Comparison of ENCODE assay signal across 9 cellular contexts in the genomic region with DNA sequence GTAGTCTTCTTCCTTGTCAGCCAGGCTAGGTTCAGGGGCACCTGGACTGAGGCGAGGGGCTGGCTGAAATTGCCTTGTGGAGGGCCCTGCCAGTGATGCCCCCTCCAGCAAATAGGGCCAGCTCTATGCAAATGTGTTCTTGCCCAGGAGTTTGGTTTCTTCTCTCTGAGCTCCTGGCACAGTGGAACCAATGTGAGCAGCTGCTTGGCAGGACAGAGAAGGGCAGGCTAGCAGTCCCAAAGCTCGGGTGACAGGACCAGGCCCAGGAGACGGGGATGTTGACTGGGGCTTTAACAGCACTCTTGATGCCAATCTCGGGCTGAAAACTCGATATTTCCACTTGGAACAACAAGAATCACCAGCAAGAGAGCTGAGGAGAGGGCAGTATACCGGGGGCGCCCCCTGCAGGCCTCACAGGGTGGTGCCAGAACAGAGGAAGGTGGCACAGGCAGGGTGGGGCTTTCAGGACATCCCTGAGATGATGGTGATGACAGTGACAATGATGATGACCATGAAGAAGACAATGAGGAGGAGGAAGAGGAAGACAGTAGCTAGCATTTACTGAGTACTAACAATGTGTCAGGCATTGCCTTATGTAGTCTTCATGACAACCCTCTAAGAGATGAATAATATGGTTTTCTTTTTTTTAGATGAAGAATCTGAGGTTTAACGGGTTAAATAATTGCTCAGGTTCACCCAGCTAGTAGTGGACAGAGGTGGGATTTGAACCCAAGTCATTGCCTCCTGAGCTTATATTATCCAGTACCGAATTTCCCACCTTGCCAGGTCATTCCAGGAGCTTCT. TPM values are rescaled to one million over a fixed set of nuclear protein-coding genes. Genes with fewer than 3 reads are reported as not detected.
DNase-seq lines count a peak whose midpoint lies in the region; ATAC-seq and TF ChIP-seq lines count a peak whose summit lies in the region.
"Had no signal": no experiment of that assay in that cellular context is flagged by ENCODE, and none has a peak within 500 bp of the region (broad histone marks: within the 10 kb centered on the region; RNA-seq: fewer than 3 reads in every experiment).

No MANE protein-coding gene starts in this region.

- H3K36me3 ChIP-seq in heart right ventricle, result no peaks in the 10 kb centered on the region
- H3K36me3 ChIP-seq in skeletal muscle tissue (ENCODE audit: control insufficient read depth in 3 of 3, insufficient read depth in 3 of 3, low read length in 3 of 3), result no peaks in the 10 kb centered on the region

- 23 to 31% methylated on average over 9 of the region's 9 CpGs for WGBS in heart right ventricle, 2 donors

- H3K9me3 ChIP-seq in heart right ventricle (no peaks in the 10 kb centered on the region), skeletal muscle tissue (ENCODE audit: control insufficient read depth in 3 of 3, low read length in 3 of 3) (no peaks in the 10 kb centered on the region)
- H3K9me3 ChIP-seq: BLaER1 treated with 17β-estradiol and CSF1 and Interleukin-3, amounts not matched to agents 10 nM and 100 nM had no signal

- H3K27ac ChIP-seq in heart right ventricle, result no peak overlapping the region
- H3K27ac ChIP-seq in skeletal muscle tissue (ENCODE audit: low read depth, low read length), result no peak overlapping the region
- H3K27ac ChIP-seq: BLaER1 treated with 17β-estradiol and CSF1 and Interleukin-3, amounts not matched to agents 10 nM and 100 nM had no signal

- intact Hi-C loops in heart right ventricle (cut with DNase I), result loop anchor here in 1 of 10 donors (1.0 kb wide), 1 partner anchor 31 kb away; no protein-coding TSS in a partner anchor

- peak; percentile 72 for ATAC-seq in HG02885 (IDR thresholded peaks at IDR 0.05; ENCODE audit: poor library complexity, unreplicated experiment)
- ATAC-seq in heart right ventricle, result peak in 2 of 8 donors; percentile 36 to 48

- H3K4me3 ChIP-seq in heart right ventricle (no peak overlapping the region), skeletal muscle tissue (ENCODE audit: low read length in 3 of 3) (no peak overlapping the region)
- H3K4me3 ChIP-seq: BLaER1 treated with 17β-estradiol and CSF1 and Interleukin-3, amounts not matched to agents 10 nM and 100 nM had no signal

- peaks cover 0 to 41% (median 0%) of the 10 kb centered on the region in 9 donors for H3K4me1 ChIP-seq in heart right ventricle
- H3K4me1 ChIP-seq in skeletal muscle tissue (ENCODE audit: control insufficient read depth in 3 of 3, insufficient read depth in 3 of 3, low read length in 3 of 3), result peaks cover 8 to 11% (median 8%) of the 10 kb centered on the region in 3 donors

- peak; percentile 24 to 88 (median 62) for TF ChIP-seq CTCF in heart right ventricle (IDR thresholded peaks at IDR 0.05)

- peaks cover 6 to 81% (median 63%) of the 10 kb centered on the region in 7 donors for H3K27me3 ChIP-seq in heart right ventricle
- peaks cover 9 to 20% (median 15%) of the 10 kb centered on the region in 3 donors for H3K27me3 ChIP-seq in skeletal muscle tissue (ENCODE audit: control insufficient read depth in 3 of 3, insufficient read depth in 3 of 3, low read length in 3 of 3)
- H3K27me3 ChIP-seq: BLaER1 treated with 17β-estradiol and CSF1 and Interleukin-3, amounts not matched to agents 10 nM and 100 nM had no signal

- peak in 2 of 3 experiments; percentile 30 to 43 for DNase-seq in NCI-H1417 (lab: John Stamatoyannopoulos, UW)
- DNase-seq in NCI-H1417 treated with DMSO at 0.1 percent for 48 hours (lab: John Stamatoyannopoulos, UW), result no peak
- DNase-seq in OCI-M1 (lab: John Stamatoyannopoulos, UW), result peak; percentile 79
- peak; percentile 83 for DNase-seq in activated effector memory CD4-positive, alpha-beta T cell treated with anti-CD3 and anti-CD28 coated beads, Interleukin-2, amount 50 U/mL, for 16 hours
- no peak for DNase-seq in heart right ventricle
- no peak for DNase-seq in COR-L47 (lab: John Stamatoyannopoulos, UW)

- peak overlapping the region in 2 of 3 donors; percentile 9 to 25 for H3K9ac ChIP-seq in skeletal muscle tissue (ENCODE audit: low read depth in 1 of 3, low read length in 3 of 3)
- H3K9ac ChIP-seq: BLaER1 treated with 17β-estradiol and CSF1 and Interleukin-3, amounts not matched to agents 10 nM and 100 nM had no signal

RNA-seq across cellular contexts. Expression of a gene that starts 2.7 kb away (rescaled TPM):
- total RNA-seq in heart right ventricle, result under 1 TPM in 3 of 10 donors, not detected in 7; 0.06 to 0.09 (median 0.07) TPM
- polyA plus RNA-seq in heart right ventricle, result under 1 TPM in 1 of 2 donors, not detected in 1; 0.01 TPM
- not detected for total RNA-seq in skeletal muscle tissue

RNA-seq across cellular contexts. Expression of a gene that starts 8.6 kb away (rescaled TPM):
- 1 to 10 TPM in 1 of 10 donors, not detected in 9; 1.9 TPM for total RNA-seq in heart right ventricle
- polyA plus RNA-seq in heart right ventricle, result under 1 TPM in 1 of 2 donors, not detected in 1; 0.09 TPM
- total RNA-seq in skeletal muscle tissue, result 0.52 TPM

RNA-seq across cellular contexts. Expression of a gene that starts 19.8 kb away (rescaled TPM):
- total RNA-seq in heart right ventricle (10 to 100 TPM; 17.0 to 42.2 (median 20.6) TPM), skeletal muscle tissue (11.5 TPM)
- polyA plus RNA-seq in heart right ventricle, result 10 to 100 TPM; 13.4 to 27.1 TPM

RNA-seq across cellular contexts. Expression of a gene that starts 37.0 kb away (rescaled TPM):
- total RNA-seq in heart right ventricle (100 to 1,000 TPM; 108 to 342 (median 207) TPM), skeletal muscle tissue (38.1 TPM)
- polyA plus RNA-seq in heart right ventricle, result 10 to 100 TPM; 14.2 to 83.8 TPM

RNA-seq across cellular contexts. Expression of a gene that starts 46.8 kb away (rescaled TPM):
- total RNA-seq in heart right ventricle (1 to 10 TPM; 2.0 to 3.0 (median 2.5) TPM), skeletal muscle tissue (3.1 TPM)
- 1 to 10 TPM; 1.5 to 2.3 TPM for polyA plus RNA-seq in heart right ventricle

Comparison
In these comparisons a context has a peak if more than half of its experiments do, and no peak if none do; other contexts are left out.
1. DNase-seq: peak in NCI-H1417 (2 of 3), OCI-M1 (single experiment) and activated effector memory CD4-positive, alpha-beta T cell treated with anti-CD3 and anti-CD28 coated beads, Interleukin-2, amount 50 U/mL, for 16 hours (single experiment); none in NCI-H1417 treated with DMSO at 0.1 percent for 48 hours (single experiment), heart right ventricle (0 of 2) and COR-L47 (single experiment).